In genomic region chr18:79523221-79523737, GRCh38 we compare ENCODE assay signal across 8 cellular contexts.
DNase-seq lines count a peak whose midpoint lies in the region; ATAC-seq lines count a peak whose summit lies in the region.

No MANE protein-coding gene starts in this region.

- no peaks in the 10 kb centered on the region for H3K27me3 Mint-ChIP-seq in activated T-cell treated with anti-CD3 and anti-CD28 coated beads, Interleukin-2, amount 50 U/mL, for 24 hours

- peak overlapping the region; percentile 99 for H3K27ac Mint-ChIP-seq in activated T-cell treated with anti-CD3 and anti-CD28 coated beads, Interleukin-2, amount 50 U/mL, for 24 hours

- H3K36me3 Mint-ChIP-seq in activated T-cell treated with anti-CD3 and anti-CD28 coated beads, Interleukin-2, amount 50 U/mL, for 24 hours (ENCODE audit: low read depth), result peaks cover 40% of the 10 kb centered on the region

- DNase-seq in activated T-cell treated with anti-CD3 and anti-CD28 coated beads, Interleukin-2, amount 50 U/mL, for 24 hours, result peak; percentile 73
- peak; percentile 81 for DNase-seq in stimulated activated CD4-positive, alpha-beta T cell treated with anti-CD3 and anti-CD28 coated beads, Interleukin-15, amount 100 ng/mL, for 24 hours
- no peak for DNase-seq in Ammon's horn (ENCODE audit: low spot score)
- DNase-seq in activated gamma-delta T cell treated with Interleukin-2 at 50 U/mL for 16 hours, result no peak
- DNase-seq in NCI-H1930 (lab: John Stamatoyannopoulos, UW), result no peak
- no peak for DNase-seq in NCI-H1105 (lab: John Stamatoyannopoulos, UW)

- peak; percentile 49 for ATAC-seq in GM19455 (IDR thresholded peaks at IDR 0.05; ENCODE audit: unreplicated experiment)
- peak; percentile 37 for ATAC-seq in HG03432 (IDR thresholded peaks at IDR 0.05; ENCODE audit: unreplicated experiment)

- peak overlapping the region; percentile 78 for H3K4me3 Mint-ChIP-seq in activated T-cell treated with anti-CD3 and anti-CD28 coated beads, Interleukin-2, amount 50 U/mL, for 24 hours

- H3K9me3 Mint-ChIP-seq in activated T-cell treated with anti-CD3 and anti-CD28 coated beads, Interleukin-2, amount 50 U/mL, for 24 hours, result no peaks in the 10 kb centered on the region

- peaks cover 79% of the 10 kb centered on the region for H3K4me1 Mint-ChIP-seq in activated T-cell treated with anti-CD3 and anti-CD28 coated beads, Interleukin-2, amount 50 U/mL, for 24 hours (ENCODE audit: low read depth)

Comparison
In these comparisons a context has a peak if more than half of its experiments do, and no peak if none do; other contexts are left out.
1. DNase-seq: peak in activated T-cell treated with anti-CD3 and anti-CD28 coated beads, Interleukin-2, amount 50 U/mL, for 24 hours (single experiment) and stimulated activated CD4-positive, alpha-beta T cell treated with anti-CD3 and anti-CD28 coated beads, Interleukin-15, amount 100 ng/mL, for 24 hours (single experiment); none in Ammon's horn (single experiment), activated gamma-delta T cell treated with Interleukin-2 at 50 U/mL for 16 hours (single experiment), NCI-H1930 (0 of 2) and NCI-H1105 (single experiment).